1 cellular context compared by ENCODE assay signal in genomic region chr6:11043961-11044711, GRCh38.
TF ChIP-seq lines count a peak whose summit lies in the region.

Gene ELOVL2 (minus strand): TSS chr6:11044305. CDS start chr6:11044230, 75 bp downstream.

TF ChIP-seq in GM12878, 131 proteins besides CTCF, POLR2A, EP300 and RAD21 (continued from another document):
- TF ChIP-seq REST (IDR thresholded peaks at IDR 0.05; ENCODE audit: low read depth, low read length) = peak; percentile 73
